30 cellular contexts compared by ENCODE assay signal in the genomic region with DNA sequence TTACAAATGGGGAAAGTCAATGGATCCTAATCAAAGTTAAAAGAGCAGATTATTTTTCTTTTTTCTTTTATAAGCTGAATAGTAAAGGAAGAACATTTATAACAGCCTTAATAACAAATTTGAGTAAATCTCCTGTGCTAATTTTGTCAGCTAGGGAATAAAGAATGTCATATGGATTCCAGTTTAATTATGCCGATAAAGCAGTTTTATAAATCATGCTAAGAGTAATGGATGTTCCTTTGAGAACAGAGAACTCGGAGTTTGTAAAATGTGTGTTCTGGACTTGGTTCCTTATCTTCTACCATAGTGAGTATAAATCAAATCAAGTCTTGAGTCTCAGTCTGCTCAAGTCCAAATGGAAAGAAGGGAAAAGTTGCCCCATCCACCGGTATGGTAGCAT.
"Had no signal": no experiment of that assay in that cellular context is flagged by ENCODE, and none has a peak within 500 bp of the region (broad histone marks: within the 10 kb centered on the region; RNA-seq: fewer than 3 reads in every experiment).

No MANE protein-coding gene starts in this region.

- H3K27ac ChIP-seq: adrenal gland, cardiac muscle cell, colonic mucosa, VCaP had no signal

- H3K4me3 ChIP-seq: adrenal gland, cardiac muscle cell, colonic mucosa had no signal

- DNase-seq: activated B cell treated with CpG ODN at 0.5 μM for 24 hours; activated CD4-positive, alpha-beta memory T cell treated with anti-CD3 and anti-CD28 coated beads, Interleukin-2, amount 10 ng/mL, durations not matched to agents 7 days and 5 days; activated CD4-positive, alpha-beta T cell treated with anti-CD3 and anti-CD28 coated beads for 4 hours; activated CD4-positive, alpha-beta T cell treated with anti-CD3 and anti-CD28 coated beads, Interleukin-2, amount 10 ng/mL, durations not matched to agents 24 days and 14 days; activated CD4-positive, alpha-beta T cell treated with anti-CD3 and anti-CD28 coated beads, Interleukin-2, amount 50 U/mL, for 1 hour; activated CD4-positive, alpha-beta T cell treated with anti-CD3 and anti-CD28 coated beads, Interleukin-2, amount 50 U/mL, for 48 hours; activated CD4-positive, CD25-positive, alpha-beta regulatory T cell treated with anti-CD3 and anti-CD28 coated beads, Interleukin-2, amount 50 U/mL, for 72 hours; activated CD8-positive, alpha-beta memory T cell treated with anti-CD3 and anti-CD28 coated beads for 24 hours; activated CD8-positive, alpha-beta memory T cell treated with anti-CD3 and anti-CD28 coated beads, Interleukin-2, amount 10 ng/mL, durations not matched to agents 7 days and 5 days; activated CD8-positive, alpha-beta memory T cell treated with anti-CD3 and anti-CD28 coated beads, Interleukin-2, amount 50 U/mL, for 48 hours; activated CD8-positive, alpha-beta T cell treated with anti-CD3 and anti-CD28 coated beads, Interleukin-2, amount 10 ng/mL, durations not matched to agents 7 days and 5 days; activated effector memory CD4-positive, alpha-beta T cell treated with Interleukin-2 at 50 U/mL for 16 hours; activated gamma-delta T cell; activated naive CD4-positive, alpha-beta T cell treated with anti-CD3 and anti-CD28 coated beads for 36 hours; activated naive CD4-positive, alpha-beta T cell treated with anti-CD3 and anti-CD28 coated beads, Interleukin-2, amount 50 U/mL, for 16 hours; activated naive CD8-positive, alpha-beta T cell treated with anti-CD3 and anti-CD28 coated beads for 36 hours; activated T-cell treated with anti-CD3 and anti-CD28 coated beads, Interleukin-2, amount 50 U/mL, for 24 hours; activated T-cell treated with anti-CD3 and anti-CD28 coated beads, Interleukin-2, amount 50 U/mL, for 48 hours; adrenal gland; amniotic stem cell; aorta; cerebellar nuclear complex; colonic mucosa; T-helper 2 cell; T-helper 9 cell had no signal

- FAIRE-seq: bronchial epithelial cell, TTC549 had no signal

- ATAC-seq: activated CD8-positive, alpha-beta memory T cell treated with anti-CD3 and anti-CD28 coated beads, Interleukin-2, amount 10 ng/mL, durations not matched to agents 7 days and 5 days; activated CD8-positive, alpha-beta T cell treated with anti-CD3 and anti-CD28 coated beads, Interleukin-2, amount 10 ng/mL, durations not matched to agents 7 days and 5 days; activated naive CD4-positive, alpha-beta T cell treated with anti-CD3 and anti-CD28 coated beads, Interleukin-2, amount 50 U/mL, for 72 hours had no signal

- H3K4me1 ChIP-seq: adrenal gland, colonic mucosa had no signal

- H3K36me3 ChIP-seq: adrenal gland, cardiac muscle cell, colonic mucosa had no signal

- H3K9me3 ChIP-seq: adrenal gland, colonic mucosa had no signal

- H3K27me3 ChIP-seq: adrenal gland, cardiac muscle cell, colonic mucosa had no signal
